1 cellular context compared by ENCODE assay signal in the genomic region with DNA sequence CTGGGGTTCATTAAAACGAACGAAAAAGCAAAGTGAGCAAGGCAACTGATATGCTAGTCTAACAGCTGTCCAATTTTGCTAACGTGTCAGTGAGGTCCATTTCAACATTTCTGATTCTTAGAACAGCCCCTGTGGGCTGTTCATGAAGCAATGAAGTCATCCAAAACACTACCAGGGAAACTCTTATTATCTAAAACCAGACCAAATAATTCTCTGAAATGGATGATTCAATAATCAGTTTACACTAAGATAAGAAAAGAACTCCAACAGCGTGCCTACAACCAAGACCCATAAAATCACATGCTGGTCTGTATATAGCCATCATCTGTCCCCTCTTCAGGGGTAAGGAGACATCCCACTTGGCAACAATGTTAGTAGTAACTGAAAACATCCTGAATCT.
TF ChIP-seq lines count a peak whose summit lies in the region.

No MANE protein-coding gene starts in this region.

TF ChIP-seq in K562, 482 proteins besides CTCF, POLR2A, EP300 and RAD21 (continued from another document and continues in another):
- TF ChIP-seq CTCFL (IDR thresholded peaks at IDR 0.05; ENCODE audit: borderline replicate concordance, insufficient read depth, low read depth, low read length, poor library complexity, severe bottlenecking): no peak
- no peak for TF ChIP-seq PTTG1 (tag; IDR thresholded peaks at IDR 0.05; ENCODE audit: low read depth)
- TF ChIP-seq, protein P1, sequence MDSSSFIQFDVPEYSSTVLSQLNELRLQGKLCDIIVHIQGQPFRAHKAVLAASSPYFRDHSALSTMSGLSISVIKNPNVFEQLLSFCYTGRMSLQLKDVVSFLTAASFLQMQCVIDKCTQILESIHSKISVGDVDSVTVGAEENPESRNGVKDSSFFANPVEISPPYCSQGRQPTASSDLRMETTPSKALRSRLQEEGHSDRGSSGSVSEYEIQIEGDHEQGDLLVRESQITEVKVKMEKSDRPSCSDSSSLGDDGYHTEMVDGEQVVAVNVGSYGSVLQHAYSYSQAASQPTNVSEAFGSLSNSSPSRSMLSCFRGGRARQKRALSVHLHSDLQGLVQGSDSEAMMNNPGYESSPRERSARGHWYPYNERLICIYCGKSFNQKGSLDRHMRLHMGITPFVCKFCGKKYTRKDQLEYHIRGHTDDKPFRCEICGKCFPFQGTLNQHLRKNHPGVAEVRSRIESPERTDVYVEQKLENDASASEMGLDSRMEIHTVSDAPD (CRISPR knock-in tag; IDR thresholded peaks at IDR 0.05): no peak
- TF ChIP-seq PRMT5 (CRISPR knock-in tag; IDR thresholded peaks at IDR 0.05): no peak
- no peak for TF ChIP-seq ZBTB7A (IDR thresholded peaks at IDR 0.05; ENCODE audit: borderline replicate concordance, control insufficient read depth, low read depth, low read length)
- TF ChIP-seq ZNF589 (CRISPR knock-in tag; IDR thresholded peaks at IDR 0.05; ENCODE audit: low read depth): no peak
- no peak for TF ChIP-seq ZNF140 (CRISPR knock-in tag; IDR thresholded peaks at IDR 0.05)
- no peak for TF ChIP-seq ZNF408 (CRISPR knock-in tag; IDR thresholded peaks at IDR 0.05; ENCODE audit: low read depth)
- no peak for TF ChIP-seq NONO (IDR thresholded peaks at IDR 0.05; ENCODE audit: low read depth in 2 of 2, low read length in 1 of 2)
- no peak for TF ChIP-seq SP1 (CRISPR knock-in tag; IDR thresholded peaks at IDR 0.05)
- no peak for TF ChIP-seq CSDE1 (IDR thresholded peaks at IDR 0.05)
- peak; percentile 79 for TF ChIP-seq JUND (IDR thresholded peaks at IDR 0.05; ENCODE audit: borderline replicate concordance, low read depth, low read length)
- peak; percentile 71; the same call in 1 of the 3 replicates for TF ChIP-seq JUND (tag; IDR thresholded peaks at IDR 0.05; ENCODE audit: borderline replicate concordance, low read depth, low read length)
- no peak for TF ChIP-seq CREBBP (IDR thresholded peaks at IDR 0.05; ENCODE audit: low read depth, low read length)
- no peak for TF ChIP-seq NFATC3 (IDR thresholded peaks at IDR 0.05)
- no peak for TF ChIP-seq PCBP2 (IDR thresholded peaks at IDR 0.05; ENCODE audit: low read depth, low read length, poor library complexity, severe bottlenecking)
- peak; percentile 49 for TF ChIP-seq CBFA2T3 (IDR thresholded peaks at IDR 0.05)
- no peak for TF ChIP-seq NR1H2 (CRISPR knock-in tag; IDR thresholded peaks at IDR 0.05)
- TF ChIP-seq MEF2D (tag; conservative IDR thresholded peaks at IDR 0.05; ENCODE audit: low read depth): no peak
- TF ChIP-seq ARID3A (IDR thresholded peaks at IDR 0.05; ENCODE audit: borderline replicate concordance, low read depth, low read length): no peak; the same call in 1 of the 2 replicates
- peak in 1 of 2 experiments; percentile 34; a peak in 1 of 4 replicates for TF ChIP-seq MAZ (CRISPR knock-in tag; conservative IDR thresholded peaks at IDR 0.05 in 1 of 2, IDR thresholded peaks at IDR 0.05 in 1 of 2)
- TF ChIP-seq NFYB (IDR thresholded peaks at IDR 0.05; ENCODE audit: extremely low read depth, insufficient read length): no peak
- TF ChIP-seq FOS (IDR thresholded peaks at IDR 0.05; ENCODE audit: extremely low read depth, insufficient read length): no peak
- no peak for TF ChIP-seq ZNF354B (CRISPR knock-in tag; IDR thresholded peaks at IDR 0.05)
- no peak for TF ChIP-seq ZFP30 (CRISPR knock-in tag; IDR thresholded peaks at IDR 0.05; ENCODE audit: borderline replicate concordance)
- TF ChIP-seq HNRNPL (IDR thresholded peaks at IDR 0.05; ENCODE audit: low read depth, low read length): no peak
- TF ChIP-seq DACH1 (IDR thresholded peaks at IDR 0.05; ENCODE audit: partially characterized antibody): no peak
- no peak for TF ChIP-seq PHB (CRISPR knock-in tag; IDR thresholded peaks at IDR 0.05)
- no peak for TF ChIP-seq HMBOX1 (IDR thresholded peaks at IDR 0.05)
- TF ChIP-seq CBX8 (IDR thresholded peaks at IDR 0.05; ENCODE audit: borderline replicate concordance, extremely low read depth, low read depth, low read length, poor library complexity, severe bottlenecking): no peak
- TF ChIP-seq BHLHE40 (IDR thresholded peaks at IDR 0.05; ENCODE audit: low read length): 0 out of 2 replicates have a peak, but pooled peaks have one; percentile 3
- peak in 1 of 2 experiments; percentile 33; a peak in 1 of 4 replicates for TF ChIP-seq RCOR1 (IDR thresholded peaks at IDR 0.05; ENCODE audit: borderline replicate concordance in 1 of 2, low read depth in 2 of 2, low read length in 2 of 2)
- no peak for TF ChIP-seq PTRF (tag; IDR thresholded peaks at IDR 0.05)
- no peak for TF ChIP-seq ZNF699 (CRISPR knock-in tag; IDR thresholded peaks at IDR 0.05; ENCODE audit: insufficient replicate concordance)
- TF ChIP-seq, protein P2, sequence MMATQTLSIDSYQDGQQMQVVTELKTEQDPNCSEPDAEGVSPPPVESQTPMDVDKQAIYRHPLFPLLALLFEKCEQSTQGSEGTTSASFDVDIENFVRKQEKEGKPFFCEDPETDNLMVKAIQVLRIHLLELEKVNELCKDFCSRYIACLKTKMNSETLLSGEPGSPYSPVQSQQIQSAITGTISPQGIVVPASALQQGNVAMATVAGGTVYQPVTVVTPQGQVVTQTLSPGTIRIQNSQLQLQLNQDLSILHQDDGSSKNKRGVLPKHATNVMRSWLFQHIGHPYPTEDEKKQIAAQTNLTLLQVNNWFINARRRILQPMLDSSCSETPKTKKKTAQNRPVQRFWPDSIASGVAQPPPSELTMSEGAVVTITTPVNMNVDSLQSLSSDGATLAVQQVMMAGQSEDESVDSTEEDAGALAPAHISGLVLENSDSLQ (IDR thresholded peaks at IDR 0.05): no peak
- no peak for TF ChIP-seq ASH1L (IDR thresholded peaks at IDR 0.05; ENCODE audit: borderline replicate concordance, low read depth, partially characterized antibody)
- TF ChIP-seq NR2C2 (CRISPR knock-in tag; IDR thresholded peaks at IDR 0.05): no peak
- no peak for TF ChIP-seq NR2C2 (tag; IDR thresholded peaks at IDR 0.05)
- TF ChIP-seq PHF21A (IDR thresholded peaks at IDR 0.05; ENCODE audit: borderline replicate concordance, low read depth): no peak
- no peak for TF ChIP-seq LCOR (CRISPR knock-in tag; IDR thresholded peaks at IDR 0.05)
- no peak for TF ChIP-seq FOXP4 (CRISPR knock-in tag; IDR thresholded peaks at IDR 0.05; ENCODE audit: borderline replicate concordance)
- no peak for TF ChIP-seq ELK1 (CRISPR knock-in tag; IDR thresholded peaks at IDR 0.05)
- TF ChIP-seq NCOA1 (IDR thresholded peaks at IDR 0.05; ENCODE audit: low read depth): no peak
- TF ChIP-seq MCM7 (IDR thresholded peaks at IDR 0.05): no peak
- peak; percentile 30; the same call in 1 of the 2 replicates for TF ChIP-seq TEAD4 (IDR thresholded peaks at IDR 0.05; ENCODE audit: low read length)
- no peak for TF ChIP-seq TEAD4 (CRISPR knock-in tag; IDR thresholded peaks at IDR 0.05; ENCODE audit: borderline replicate concordance)
- no peak for TF ChIP-seq BMI1 (IDR thresholded peaks at IDR 0.05; ENCODE audit: low read length)
- no peak for TF ChIP-seq ZNF717 (CRISPR knock-in tag; IDR thresholded peaks at IDR 0.05)
- TF ChIP-seq KLF10 (CRISPR knock-in tag; IDR thresholded peaks at IDR 0.05): no peak
- TF ChIP-seq NCOA2 (IDR thresholded peaks at IDR 0.05; ENCODE audit: partially characterized antibody in 2 of 2): no peak
- TF ChIP-seq ZNF263 (CRISPR knock-in tag; IDR thresholded peaks at IDR 0.05; ENCODE audit: borderline replicate concordance): no peak
- TF ChIP-seq, protein P3, sequence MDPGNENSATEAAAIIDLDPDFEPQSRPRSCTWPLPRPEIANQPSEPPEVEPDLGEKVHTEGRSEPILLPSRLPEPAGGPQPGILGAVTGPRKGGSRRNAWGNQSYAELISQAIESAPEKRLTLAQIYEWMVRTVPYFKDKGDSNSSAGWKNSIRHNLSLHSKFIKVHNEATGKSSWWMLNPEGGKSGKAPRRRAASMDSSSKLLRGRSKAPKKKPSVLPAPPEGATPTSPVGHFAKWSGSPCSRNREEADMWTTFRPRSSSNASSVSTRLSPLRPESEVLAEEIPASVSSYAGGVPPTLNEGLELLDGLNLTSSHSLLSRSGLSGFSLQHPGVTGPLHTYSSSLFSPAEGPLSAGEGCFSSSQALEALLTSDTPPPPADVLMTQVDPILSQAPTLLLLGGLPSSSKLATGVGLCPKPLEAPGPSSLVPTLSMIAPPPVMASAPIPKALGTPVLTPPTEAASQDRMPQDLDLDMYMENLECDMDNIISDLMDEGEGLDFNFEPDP (CRISPR knock-in tag; IDR thresholded peaks at IDR 0.05): no peak
- no peak for TF ChIP-seq ESRRA (IDR thresholded peaks at IDR 0.05; ENCODE audit: borderline replicate concordance, low read depth)
- TF ChIP-seq NR4A1 (CRISPR knock-in tag; IDR thresholded peaks at IDR 0.05): no peak
- TF ChIP-seq NR4A1 (tag; IDR thresholded peaks at IDR 0.05): no peak
- TF ChIP-seq, protein P4, sequence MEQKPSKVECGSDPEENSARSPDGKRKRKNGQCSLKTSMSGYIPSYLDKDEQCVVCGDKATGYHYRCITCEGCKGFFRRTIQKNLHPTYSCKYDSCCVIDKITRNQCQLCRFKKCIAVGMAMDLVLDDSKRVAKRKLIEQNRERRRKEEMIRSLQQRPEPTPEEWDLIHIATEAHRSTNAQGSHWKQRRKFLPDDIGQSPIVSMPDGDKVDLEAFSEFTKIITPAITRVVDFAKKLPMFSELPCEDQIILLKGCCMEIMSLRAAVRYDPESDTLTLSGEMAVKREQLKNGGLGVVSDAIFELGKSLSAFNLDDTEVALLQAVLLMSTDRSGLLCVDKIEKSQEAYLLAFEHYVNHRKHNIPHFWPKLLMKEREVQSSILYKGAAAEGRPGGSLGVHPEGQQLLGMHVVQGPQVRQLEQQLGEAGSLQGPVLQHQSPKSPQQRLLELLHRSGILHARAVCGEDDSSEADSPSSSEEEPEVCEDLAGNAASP (IDR thresholded peaks at IDR 0.05): no peak
- TF ChIP-seq ZBTB17 (CRISPR knock-in tag; IDR thresholded peaks at IDR 0.05): no peak
- TF ChIP-seq HNRNPLL (IDR thresholded peaks at IDR 0.05; ENCODE audit: low read depth, low read length, poor library complexity, severe bottlenecking): no peak
- TF ChIP-seq BACH1 (tag; IDR thresholded peaks at IDR 0.05): no peak
- no peak for TF ChIP-seq SPI1 (IDR thresholded peaks at IDR 0.05; ENCODE audit: borderline replicate concordance, low read depth, low read length)
